ENCODE assay signal across 21 cellular contexts in the genomic region with DNA sequence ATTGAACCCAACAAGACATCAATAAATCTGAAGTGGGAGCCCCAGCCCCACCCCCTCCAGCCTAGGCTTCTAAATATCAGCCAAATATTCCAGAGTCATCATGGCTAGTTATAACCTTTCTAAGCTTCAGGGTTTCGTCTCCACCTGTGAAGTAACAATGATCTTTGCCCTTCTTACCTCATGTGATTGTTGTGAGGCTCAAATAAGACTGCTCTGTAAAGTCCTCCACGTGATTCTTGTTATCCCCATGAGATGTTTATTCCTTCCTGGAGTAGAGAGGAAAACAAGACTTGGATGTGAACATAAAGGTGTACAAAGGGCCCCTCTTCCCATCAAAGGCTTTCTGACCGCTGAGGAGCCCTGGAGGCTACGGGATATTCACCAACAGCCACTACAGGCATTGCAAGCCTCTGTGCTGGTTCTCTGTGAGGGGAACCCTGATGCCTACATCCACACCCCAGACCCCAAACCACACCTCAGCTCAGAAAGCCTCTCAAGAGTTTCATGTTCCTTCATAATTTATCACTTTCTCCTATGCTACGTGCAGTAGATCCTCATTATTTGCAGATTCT. TPM values are rescaled to one million over a fixed set of nuclear protein-coding genes. Genes with fewer than 3 reads are reported as not detected.
A peak's percentile ranks its signal among the peaks of the same experiment; 100 is the strongest.
DNase-seq lines count a peak whose midpoint lies in the region; ATAC-seq and TF ChIP-seq lines count a peak whose summit lies in the region.
"Had no signal": no experiment of that assay in that cellular context is flagged by ENCODE, and none has a peak within 500 bp of the region (broad histone marks: within the 10 kb centered on the region; RNA-seq: fewer than 3 reads in every experiment).

No MANE protein-coding gene starts in this region.

- POLR2A ChIA-PET in WTC11 (lab: Charles Lee): no interaction called here

- no peak for TF ChIP-seq CTCF in right lobe of liver (IDR thresholded peaks at IDR 0.05)
- TF ChIP-seq CTCF in WTC11 (IDR thresholded peaks at IDR 0.05): no peak

- intact Hi-C loops in activated CD4-positive, alpha-beta T cell treated with anti-CD3 and anti-CD28 coated beads, Interleukin-2, amount 10 ng/mL, durations not matched to agents 24 days and 14 days (cut with micrococcal nuclease): no loop called here
- intact Hi-C loops in right lobe of liver (cut with DNase I): loop anchor here in 1 of 2 donors (10.0 kb wide), 1 partner anchor 143 kb away; no protein-coding TSS in a partner anchor

- H3K27me3 ChIP-seq in right lobe of liver: no peaks in the 10 kb centered on the region
- H3K27me3 ChIP-seq: BLaER1 had no signal

- no peaks in the 10 kb centered on the region for H3K36me3 Mint-ChIP-seq in activated CD4-positive, alpha-beta T cell treated with anti-CD3 and anti-CD28 coated beads, Interleukin-2, amount 10 ng/mL, durations not matched to agents 24 days and 14 days (ENCODE audit: low read depth)
- H3K36me3 Mint-ChIP-seq in WTC11: no peaks in the 10 kb centered on the region
- H3K36me3 Mint-ChIP-seq: CD4-positive, CD25-positive, alpha-beta regulatory T cell; CD8-positive, alpha-beta T cell had no signal

- H3K27ac ChIP-seq in right lobe of liver: no peak overlapping the region
- H3K27ac ChIP-seq: 22Rv1, BLaER1, C4-2B had no signal

- H3K4me1 Mint-ChIP-seq in activated CD4-positive, alpha-beta T cell treated with anti-CD3 and anti-CD28 coated beads, Interleukin-2, amount 10 ng/mL, durations not matched to agents 24 days and 14 days: no peaks in the 10 kb centered on the region
- H3K4me1 Mint-ChIP-seq in WTC11: peaks cover 14% of the 10 kb centered on the region

- H3K4me3 ChIP-seq in right lobe of liver: no peak overlapping the region
- H3K4me3 ChIP-seq: BLaER1, GM12878, HAP-1 had no signal

- WGBS in right lobe of liver (ENCODE audit: insufficient coverage, low coverage, low lambda C conversion rate, missing lambda C conversion rate): 35% methylated on average over 3 of the region's 5 CpGs

- no peaks in the 10 kb centered on the region for H3K9me3 Mint-ChIP-seq in activated CD4-positive, alpha-beta T cell treated with anti-CD3 and anti-CD28 coated beads, Interleukin-2, amount 10 ng/mL, durations not matched to agents 24 days and 14 days
- H3K9me3 Mint-ChIP-seq in WTC11: no peaks in the 10 kb centered on the region
- H3K9me3 Mint-ChIP-seq: CD8-positive, alpha-beta T cell; HFFc6 had no signal

- peaks cover 6% of the 10 kb centered on the region for H3K27me3 Mint-ChIP-seq in activated CD4-positive, alpha-beta T cell treated with anti-CD3 and anti-CD28 coated beads, Interleukin-2, amount 10 ng/mL, durations not matched to agents 24 days and 14 days
- no peaks in the 10 kb centered on the region for H3K27me3 Mint-ChIP-seq in WTC11 (ENCODE audit: low read depth)

- DNase-seq in activated CD4-positive, alpha-beta T cell treated with anti-CD3 and anti-CD28 coated beads, Interleukin-2, amount 10 ng/mL, durations not matched to agents 24 days and 14 days: peak; percentile 33
- DNase-seq in activated CD4-positive, alpha-beta T cell treated with anti-CD3 and anti-CD28 coated beads, Interleukin-2, amount 50 U/mL, for 4 hours: no peak
- no peak for DNase-seq in left lobe of liver (ENCODE audit: low spot score)
- DNase-seq in right lobe of liver: no peak
- DNase-seq in GF-D8 (lab: John Stamatoyannopoulos, UW): no peak
- no peak for DNase-seq in WTC11 (ENCODE audit: low spot score)
- no peak for DNase-seq in NCI-H2107 (lab: John Stamatoyannopoulos, UW)
- DNase-seq: Caco-2; CD4-positive, CD25-positive, alpha-beta regulatory T cell; CD8-positive, alpha-beta T cell; DMS153; DND-41; GOT3; HFFc6 had no signal

- no peak overlapping the region for H3K4me3 Mint-ChIP-seq in activated CD4-positive, alpha-beta T cell treated with anti-CD3 and anti-CD28 coated beads, Interleukin-2, amount 10 ng/mL, durations not matched to agents 24 days and 14 days
- H3K4me3 Mint-ChIP-seq in WTC11: no peak overlapping the region
- H3K4me3 Mint-ChIP-seq: B cell; CD4-positive, CD25-positive, alpha-beta regulatory T cell; CD8-positive, alpha-beta T cell; HFFc6 had no signal

- TF ChIP-seq POLR2A in right lobe of liver (IDR thresholded peaks at IDR 0.05): no peak

- ATAC-seq in left lobe of liver (peak; percentile 71), right lobe of liver (peak; percentile 31 to 81 (median 51)), GM18868 (IDR thresholded peaks at IDR 0.05; ENCODE audit: unreplicated experiment) (no peak), WTC11 (no peak)
- ATAC-seq: CD8-positive, alpha-beta T cell; GM12878 had no signal

- peaks cover 0 to 6% (median 0%) of the 10 kb centered on the region in 4 donors for H3K4me1 ChIP-seq in right lobe of liver
- H3K4me1 ChIP-seq: BLaER1, Caco-2 had no signal

- no peaks in the 10 kb centered on the region for H3K9me3 ChIP-seq in right lobe of liver
- H3K9me3 ChIP-seq: BLaER1, Caco-2, HAP-1 had no signal

- H3K36me3 ChIP-seq in right lobe of liver: no peaks in the 10 kb centered on the region
- H3K36me3 ChIP-seq: BLaER1, HAP-1 had no signal

- no peak overlapping the region for H3K27ac Mint-ChIP-seq in activated CD4-positive, alpha-beta T cell treated with anti-CD3 and anti-CD28 coated beads, Interleukin-2, amount 10 ng/mL, durations not matched to agents 24 days and 14 days
- H3K27ac Mint-ChIP-seq in WTC11: no peak overlapping the region
- H3K27ac Mint-ChIP-seq: B cell; CD4-positive, CD25-positive, alpha-beta regulatory T cell; CD8-positive, alpha-beta T cell; HFFc6 had no signal

- CTCF ChIA-PET in WTC11 (lab: Charles Lee): no interaction called here

TF ChIP-seq in WTC11, 78 proteins besides CTCF, POLR2A, EP300 and RAD21:
- TF ChIP-seq SMAD3 (CRISPR knock-in tag; IDR thresholded peaks at IDR 0.05; ENCODE audit: borderline replicate concordance) (no peak), ELF4 (CRISPR knock-in tag; IDR thresholded peaks at IDR 0.05; ENCODE audit: low read depth) (no peak), ZNF121 (CRISPR knock-in tag; IDR thresholded peaks at IDR 0.05) (no peak), ERG (CRISPR knock-in tag; IDR thresholded peaks at IDR 0.05) (no peak), ATF1 (CRISPR knock-in tag; IDR thresholded peaks at IDR 0.05) (no peak)

RNA-seq across cellular contexts. Expression of gene REEP1, which starts 20.1 kb away (rescaled TPM):
- 0.19 and 0.44 TPM in 2 replicates for total RNA-seq in activated CD4-positive, alpha-beta T cell treated with anti-CD3 and anti-CD28 coated beads, Interleukin-2, amount 10 ng/mL, durations not matched to agents 24 days and 14 days
- total RNA-seq in left lobe of liver (0.50 TPM), right lobe of liver (1 to 10 TPM in 2 of 6 experiments, under 1 TPM in 4; 0.61 to 1.8 (median 0.85) TPM), WTC11 (2021) (0.53 to 1.9 TPM (median 0.89 TPM) in 3 replicates)
- total RNA-seq: B cell; CD4-positive, CD25-positive, alpha-beta regulatory T cell; CD8-positive, alpha-beta T cell had no signal

Comparison
In these comparisons a context has a peak if more than half of its experiments do, and no peak if none do; other contexts are left out.
1. ATAC-seq: peak in left lobe of liver (single experiment) and right lobe of liver (4 of 4); none in GM18868 (single experiment) and WTC11 (single experiment).